Comparison of ENCODE assay signal across 8 cellular contexts in genomic region chr17:72602517-72603345, GRCh38.
DNase-seq lines count a peak whose midpoint lies in the region; ATAC-seq lines count a peak whose summit lies in the region.

No MANE protein-coding gene starts in this region.

- H3K4me2 ChIP-seq in mesenchymal stem cell (ENCODE audit: low read length, poor library complexity, severe bottlenecking): no peak overlapping the region

- H2BK5ac ChIP-seq in mesenchymal stem cell (ENCODE audit: low read depth, low read length, poor library complexity, severe bottlenecking): no peak overlapping the region

- peaks cover 9% of the 10 kb centered on the region for H3K9me3 ChIP-seq in mesenchymal stem cell (ENCODE audit: control insufficient read depth, low read length)
- H3K9me3 ChIP-seq in CD4-positive, alpha-beta memory T cell (ENCODE audit: control insufficient read depth in 1 of 2, low read length in 2 of 2): peaks cover 0 to 3% of the 10 kb centered on the region in 2 donors

- H3K36me3 Mint-ChIP-seq in activated T-helper 17 cell treated with anti-CD3 and anti-CD28 coated beads, Interleukin-2, amount 50 U/mL, for 72 hours (ENCODE audit: low read depth): no peaks in the 10 kb centered on the region
- H3K36me3 Mint-ChIP-seq in CD4-positive, alpha-beta memory T cell: no peaks in the 10 kb centered on the region

- no peak overlapping the region for H3K4ac ChIP-seq in mesenchymal stem cell (ENCODE audit: low read depth in 1 of 2, low read length in 2 of 2)

- CTCF ChIA-PET in CD4-positive, alpha-beta memory T cell (lab: Charles Lee; ENCODE audit: partially characterized antibody): interaction anchor here (1.1 kb wide), 1 partner anchor 125 kb away, joined by 3 read pairs; no protein-coding TSS in a partner anchor

- no peak overlapping the region for H3K23ac ChIP-seq in mesenchymal stem cell (ENCODE audit: low read length in 2 of 2)

- H3K27me3 ChIP-seq in mesenchymal stem cell (ENCODE audit: control insufficient read depth in 1 of 2, insufficient read depth in 1 of 2, low read length in 2 of 2): peaks cover 0 to 5% of the 10 kb centered on the region in 2 experiments
- no peaks in the 10 kb centered on the region for H3K27me3 ChIP-seq in CD4-positive, alpha-beta memory T cell (ENCODE audit: insufficient read depth, low read length)

- H3K4me3 ChIP-seq in mesenchymal stem cell (ENCODE audit: insufficient read depth in 1 of 2, low read depth in 1 of 2, low read length in 2 of 2): peak overlapping the region in 1 of 2 experiments; percentile 46
- H3K4me3 ChIP-seq in CD4-positive, alpha-beta memory T cell (ENCODE audit: low read length in 2 of 2): no peak overlapping the region

- DNase-seq in ELR (ENCODE audit: low read depth) (peak; percentile 74), HK-2 (ENCODE audit: unreplicated experiment) (peak; percentile 58), mesenchymal stem cell (no peak)
- no peak for DNase-seq in CD4-positive, alpha-beta memory T cell
- DNase-seq in activated CD8-positive, alpha-beta memory T cell treated with anti-CD3 and anti-CD28 coated beads, Interleukin-2, amount 50 U/mL, for 4 hours: no peak

- no peaks in the 10 kb centered on the region for H3K36me3 ChIP-seq in mesenchymal stem cell (ENCODE audit: control insufficient read depth in 1 of 2, insufficient read depth in 2 of 2, low read depth in 1 of 2, low read length in 2 of 2)
- no peaks in the 10 kb centered on the region for H3K36me3 ChIP-seq in CD4-positive, alpha-beta memory T cell (ENCODE audit: insufficient read depth, low read length)

- no peak overlapping the region for H3K27ac Mint-ChIP-seq in activated T-helper 17 cell treated with anti-CD3 and anti-CD28 coated beads, Interleukin-2, amount 50 U/mL, for 72 hours
- H3K27ac Mint-ChIP-seq in CD4-positive, alpha-beta memory T cell: no peak overlapping the region

- peak overlapping the region; percentile 50 for H2AK5ac ChIP-seq in mesenchymal stem cell (ENCODE audit: low read length, severe bottlenecking)

- no peak overlapping the region for H2AFZ ChIP-seq in mesenchymal stem cell (ENCODE audit: low read depth, low read length)

- peak overlapping the region; percentile 54 for H3K9ac ChIP-seq in mesenchymal stem cell (ENCODE audit: low read length)

- H3K4me1 Mint-ChIP-seq in activated T-helper 17 cell treated with anti-CD3 and anti-CD28 coated beads, Interleukin-2, amount 50 U/mL, for 72 hours: no peaks in the 10 kb centered on the region
- peaks cover 0 to 2% (median 0%) of the 10 kb centered on the region in 4 donors for H3K4me1 Mint-ChIP-seq in CD4-positive, alpha-beta memory T cell

- H3K27me3 Mint-ChIP-seq in activated T-helper 17 cell treated with anti-CD3 and anti-CD28 coated beads, Interleukin-2, amount 50 U/mL, for 72 hours: peaks cover 10% of the 10 kb centered on the region
- H3K27me3 Mint-ChIP-seq in CD4-positive, alpha-beta memory T cell: peaks cover 8 to 18% of the 10 kb centered on the region in 2 donors

- no peak overlapping the region for H3K14ac ChIP-seq in mesenchymal stem cell (ENCODE audit: low read length in 2 of 2)

- no peak overlapping the region for H2BK15ac ChIP-seq in mesenchymal stem cell (ENCODE audit: low read depth, poor library complexity, severe bottlenecking)

- WGBS in mesenchymal stem cell: 39% methylated on average over 9 of the region's 11 CpGs

- no peak overlapping the region for H2BK12ac ChIP-seq in mesenchymal stem cell (ENCODE audit: low read length in 2 of 2)

- no peak overlapping the region for H4K91ac ChIP-seq in mesenchymal stem cell (ENCODE audit: low read length)

- H3K4me3 Mint-ChIP-seq in activated T-helper 17 cell treated with anti-CD3 and anti-CD28 coated beads, Interleukin-2, amount 50 U/mL, for 72 hours: no peak overlapping the region
- no peak overlapping the region for H3K4me3 Mint-ChIP-seq in CD4-positive, alpha-beta memory T cell

- intact Hi-C loops in CD4-positive, alpha-beta memory T cell (cut with micrococcal nuclease): no loop called here

- peak overlapping the region; percentile 35 for H3K27ac ChIP-seq in mesenchymal stem cell (ENCODE audit: low read length, poor library complexity, severe bottlenecking)
- no peak overlapping the region for H3K27ac ChIP-seq in CD4-positive, alpha-beta memory T cell (ENCODE audit: low read depth, low read length)

- H2BK120ac ChIP-seq in mesenchymal stem cell (ENCODE audit: low read depth, low read length): no peak overlapping the region

- H3K18ac ChIP-seq in mesenchymal stem cell (ENCODE audit: low read depth in 1 of 2, low read length in 2 of 2): no peak overlapping the region

- peak; percentile 16 for ATAC-seq in activated T-helper 17 cell treated with anti-CD3 and anti-CD28 coated beads, Interleukin-2, amount 50 U/mL, for 72 hours (replicated peaks)
- ATAC-seq in HG03025 (IDR thresholded peaks at IDR 0.05; ENCODE audit: low FRiP score, unreplicated experiment) (no peak), HG02571 (IDR thresholded peaks at IDR 0.05; ENCODE audit: unreplicated experiment) (no peak)

- H3K4me1 ChIP-seq in mesenchymal stem cell (ENCODE audit: control insufficient read depth, insufficient read depth, low read depth, low read length): peaks cover 19% of the 10 kb centered on the region
- H3K4me1 ChIP-seq in CD4-positive, alpha-beta memory T cell (ENCODE audit: insufficient read depth, low read length): no peaks in the 10 kb centered on the region

- no peak overlapping the region for H4K8ac ChIP-seq in mesenchymal stem cell (ENCODE audit: low read length)

- peaks cover 4% of the 10 kb centered on the region for H3K9me3 Mint-ChIP-seq in activated T-helper 17 cell treated with anti-CD3 and anti-CD28 coated beads, Interleukin-2, amount 50 U/mL, for 72 hours
- peaks cover 0 to 13% (median 8%) of the 10 kb centered on the region in 8 donors for H3K9me3 Mint-ChIP-seq in CD4-positive, alpha-beta memory T cell

- H3K79me1 ChIP-seq in mesenchymal stem cell (replicated peaks; ENCODE audit: low read length, poor library complexity, severe bottlenecking): peaks cover 7% of the 10 kb centered on the region

- POLR2A ChIA-PET in CD4-positive, alpha-beta memory T cell (lab: Charles Lee; ENCODE audit: partially characterized antibody): no interaction called here

Comparison
In these comparisons a context has a peak if more than half of its experiments do, and no peak if none do; other contexts are left out.
1. DNase-seq: peak in ELR (single experiment) and HK-2 (single experiment); none in mesenchymal stem cell (single experiment), CD4-positive, alpha-beta memory T cell (0 of 5) and activated CD8-positive, alpha-beta memory T cell treated with anti-CD3 and anti-CD28 coated beads, Interleukin-2, amount 50 U/mL, for 4 hours (single experiment).